Comparison of ENCODE assay signal across 18 cellular contexts in the genomic region with DNA sequence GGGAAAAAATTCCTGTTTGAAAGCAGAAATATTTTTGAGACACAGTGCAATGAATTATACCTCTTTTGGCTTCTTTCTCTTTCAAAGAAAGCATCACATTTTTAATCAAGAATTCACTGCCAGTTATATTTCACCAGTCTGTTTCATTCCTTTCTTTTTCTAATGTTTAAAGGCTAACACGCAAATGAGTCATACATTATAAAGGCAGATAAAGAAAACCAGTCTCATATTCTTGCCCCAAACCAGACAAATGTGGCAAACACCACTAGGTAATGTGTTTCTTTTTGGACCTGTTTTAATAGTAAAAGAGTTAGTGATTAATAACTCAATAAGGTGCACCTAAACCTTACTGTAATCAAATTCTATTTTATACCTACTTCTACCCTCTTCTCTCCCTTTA.
DNase-seq lines count a peak whose midpoint lies in the region; ATAC-seq and TF ChIP-seq lines count a peak whose summit lies in the region.
"Had no signal": no experiment of that assay in that cellular context is flagged by ENCODE, and none has a peak within 500 bp of the region (broad histone marks: within the 10 kb centered on the region; RNA-seq: fewer than 3 reads in every experiment).

No MANE protein-coding gene starts in this region.

- ATAC-seq in CD8-positive, alpha-beta T cell = no peak
- ATAC-seq: GM12878, Right ventricle myocardium inferior had no signal

- no peaks in the 10 kb centered on the region for H3K9me3 ChIP-seq in CD8-positive, alpha-beta T cell (ENCODE audit: low read length)
- H3K9me3 ChIP-seq: SK-N-SH had no signal

- H3K4me1 Mint-ChIP-seq in chondrocyte (ENCODE audit: low read depth) = peaks cover 55% of the 10 kb centered on the region
- H3K4me1 Mint-ChIP-seq in osteocyte (ENCODE audit: unreplicated experiment) = peaks cover 47% of the 10 kb centered on the region
- no peaks in the 10 kb centered on the region for H3K4me1 Mint-ChIP-seq in CD8-positive, alpha-beta T cell (ENCODE audit: low read depth)
- H3K4me1 Mint-ChIP-seq: CD4-positive, alpha-beta memory T cell had no signal

- H3K27ac ChIP-seq in CD8-positive, alpha-beta T cell (ENCODE audit: low read depth, low read length) = no peak overlapping the region
- H3K27ac ChIP-seq: GM23248 had no signal

- peaks cover 20% of the 10 kb centered on the region for H3K36me3 Mint-ChIP-seq in chondrocyte (ENCODE audit: low read depth)
- peaks cover 36% of the 10 kb centered on the region for H3K36me3 Mint-ChIP-seq in osteocyte (ENCODE audit: unreplicated experiment)
- no peaks in the 10 kb centered on the region for H3K36me3 Mint-ChIP-seq in CD8-positive, alpha-beta T cell
- H3K36me3 Mint-ChIP-seq: CD4-positive, alpha-beta memory T cell had no signal

- peak overlapping the region; percentile 58 for H3K27ac Mint-ChIP-seq in chondrocyte (ENCODE audit: unreplicated experiment)
- peak overlapping the region; percentile 78 for H3K27ac Mint-ChIP-seq in osteocyte (ENCODE audit: unreplicated experiment)
- H3K27ac Mint-ChIP-seq in CD8-positive, alpha-beta T cell = no peak overlapping the region
- H3K27ac Mint-ChIP-seq: CD4-positive, alpha-beta memory T cell had no signal

- H3K27me3 ChIP-seq in CD8-positive, alpha-beta T cell (ENCODE audit: insufficient read depth, low read length) = no peaks in the 10 kb centered on the region

- CTCF ChIA-PET in CD8-positive, alpha-beta T cell (lab: Charles Lee) = no interaction called here

- H3K4me1 ChIP-seq in CD8-positive, alpha-beta T cell (ENCODE audit: insufficient read depth, low read length) = no peaks in the 10 kb centered on the region

- DNase-seq in GM03348 (ENCODE audit: low spot score) (peak; percentile 5), RPMI7951 (ENCODE audit: low read depth) (peak; percentile 47), chondrocyte (ENCODE audit: low spot score) (no peak), osteocyte (ENCODE audit: extremely low spot score, unreplicated experiment) (no peak), AG20443 (ENCODE audit: low spot score) (no peak), iPS-NIHi7 (ENCODE audit: extremely low spot score) (no peak)
- DNase-seq in CD8-positive, alpha-beta T cell = no peak
- DNase-seq: CD4-positive, alpha-beta memory T cell; DMS79 treated with DMSO at 0.1 percent for 48 hours; GM23248; MV-4-11; NCI-H1417 treated with DMSO at 0.1 percent for 48 hours; NCI-H1930; NCI-H2171; NCI-H446 treated with DMSO at 0.1 percent for 48 hours; SK-N-SH had no signal

- no peaks in the 10 kb centered on the region for H3K27me3 Mint-ChIP-seq in chondrocyte (ENCODE audit: low read depth)
- H3K27me3 Mint-ChIP-seq in osteocyte (ENCODE audit: unreplicated experiment) = no peaks in the 10 kb centered on the region
- H3K27me3 Mint-ChIP-seq in CD8-positive, alpha-beta T cell (ENCODE audit: low read depth) = no peaks in the 10 kb centered on the region
- H3K27me3 Mint-ChIP-seq: CD4-positive, alpha-beta memory T cell had no signal

- H3K4me3 ChIP-seq in CD8-positive, alpha-beta T cell (ENCODE audit: low read depth, low read length) = no peak overlapping the region
- H3K4me3 ChIP-seq: GM12878, GM23248 had no signal

- no peak for TF ChIP-seq CTCF in chondrocyte (IDR thresholded peaks at IDR 0.05)
- TF ChIP-seq CTCF in osteocyte (IDR thresholded peaks at IDR 0.05) = no peak
- TF ChIP-seq CTCF in CD8-positive, alpha-beta T cell (IDR thresholded peaks at IDR 0.05) = no peak

- intact Hi-C loops in CD8-positive, alpha-beta T cell (cut with DNase I, micrococcal nuclease) = no loop called here

- POLR2A ChIA-PET in CD8-positive, alpha-beta T cell (lab: Charles Lee) = no interaction called here

- H3K4me3 Mint-ChIP-seq in chondrocyte (ENCODE audit: unreplicated experiment) (no peak overlapping the region), osteocyte (ENCODE audit: unreplicated experiment) (no peak overlapping the region)
- no peak overlapping the region for H3K4me3 Mint-ChIP-seq in CD8-positive, alpha-beta T cell
- H3K4me3 Mint-ChIP-seq: CD4-positive, alpha-beta memory T cell had no signal

- H3K9me3 Mint-ChIP-seq in chondrocyte (ENCODE audit: low read depth) (peaks cover 6% of the 10 kb centered on the region), osteocyte (ENCODE audit: unreplicated experiment) (no peaks in the 10 kb centered on the region)
- no peaks in the 10 kb centered on the region for H3K9me3 Mint-ChIP-seq in CD8-positive, alpha-beta T cell
- H3K9me3 Mint-ChIP-seq: CD4-positive, alpha-beta memory T cell had no signal

- H3K36me3 ChIP-seq in CD8-positive, alpha-beta T cell (ENCODE audit: insufficient read depth, low read length) = no peaks in the 10 kb centered on the region

Comparison
In these comparisons a context has a peak if more than half of its experiments do, and no peak if none do; other contexts are left out.
1. DNase-seq: peak in GM03348 (single experiment) and RPMI7951 (single experiment); none in chondrocyte (single experiment), osteocyte (single experiment), AG20443 (single experiment), iPS-NIHi7 (single experiment) and CD8-positive, alpha-beta T cell (0 of 7).